Comparison of ENCODE assay signal across 14 cellular contexts in genomic region chr11:13169709-13170108, GRCh38.
DNase-seq lines count a peak whose midpoint lies in the region; ATAC-seq, FAIRE-seq and TF ChIP-seq lines count a peak whose summit lies in the region.
"Had no signal": no experiment of that assay in that cellular context is flagged by ENCODE, and none has a peak within 500 bp of the region (broad histone marks: within the 10 kb centered on the region; RNA-seq: fewer than 3 reads in every experiment).

No MANE protein-coding gene starts in this region.

- H3K36me3 ChIP-seq in bronchial epithelial cell (ENCODE audit: control insufficient read depth, insufficient read depth, low read length), result no peaks in the 10 kb centered on the region
- H3K36me3 ChIP-seq in neuronal stem cell (replicated peaks in 1 of 2; ENCODE audit: control insufficient read depth in 2 of 2, insufficient read depth in 2 of 2, low read length in 2 of 2), result no peaks in the 10 kb centered on the region
- H3K36me3 ChIP-seq in GM23338 (ENCODE audit: insufficient read depth), result no peaks in the 10 kb centered on the region
- H3K36me3 ChIP-seq: pancreas, tibial artery had no signal

- peak; percentile 85 for DNase-seq in DMS79 treated with DMSO at 0.1 percent for 48 hours (lab: John Stamatoyannopoulos, UW)
- peak; percentile 74 for DNase-seq in NCI-H2196 (lab: John Stamatoyannopoulos, UW; ENCODE audit: unreplicated experiment)
- peak; percentile 90 for DNase-seq in bronchial epithelial cell (ENCODE audit: low read depth)
- DNase-seq in neuronal stem cell (ENCODE audit: low spot score), result no peak
- no peak for DNase-seq in activated T-helper 1 cell treated with anti-CD3 and anti-CD28 coated beads, Interleukin-12 subunit alpha, Interleukin-12 subunit beta, Interleukin-2, Interleukin-4 antibody, amounts not matched to agents 30 ng/mL and 10 ng/mL and 1 ng/mL, durations not matched to agents 14 hours and 24 hours and 36 hours (ENCODE audit: low spot score)
- no peak for DNase-seq in GM23338 (ENCODE audit: low spot score)
- DNase-seq: activated CD4-positive, alpha-beta T cell treated with anti-CD3 and anti-CD28 coated beads, Interleukin-2, amount 50 U/mL, for 48 hours; activated naive CD8-positive, alpha-beta T cell treated with anti-CD3 and anti-CD28 coated beads for 36 hours; GDM1; left cardiac atrium; pancreas; tibial artery had no signal

- H3K27ac ChIP-seq in neuronal stem cell (replicated peaks; ENCODE audit: low read length) (no peak overlapping the region), GM23338 (ENCODE audit: low read depth) (no peak overlapping the region)
- H3K27ac ChIP-seq: pancreas, tibial artery had no signal

- intact Hi-C loops in activated T-helper 1 cell treated with anti-CD3 and anti-CD28 coated beads, Interleukin-12 subunit alpha, Interleukin-12 subunit beta, Interleukin-2, Interleukin-4 antibody, amounts not matched to agents 30 ng/mL and 10 ng/mL and 1 ng/mL, durations not matched to agents 14 hours and 24 hours and 36 hours (cut with micrococcal nuclease), result no loop called here

- H2AFZ ChIP-seq in neuronal stem cell (ENCODE audit: low read length) (peak overlapping the region; percentile 28), GM23338 (no peak overlapping the region)

- no peaks in the 10 kb centered on the region for H3K36me3 Mint-ChIP-seq in activated T-helper 1 cell treated with anti-CD3 and anti-CD28 coated beads, Interleukin-12 subunit alpha, Interleukin-12 subunit beta, Interleukin-2, Interleukin-4 antibody, amounts not matched to agents 30 ng/mL and 10 ng/mL and 1 ng/mL, durations not matched to agents 14 hours and 24 hours and 36 hours (ENCODE audit: low read depth)
- no peaks in the 10 kb centered on the region for H3K36me3 Mint-ChIP-seq in GM23338 (ENCODE audit: low read depth)
- H3K36me3 Mint-ChIP-seq: activated naive CD8-positive, alpha-beta T cell treated with anti-CD3 and anti-CD28 coated beads for 36 hours had no signal

- H3K4ac ChIP-seq in neuronal stem cell (ENCODE audit: low read length), result no peak overlapping the region

- H4K91ac ChIP-seq in neuronal stem cell (ENCODE audit: low read depth, low read length, poor library complexity), result no peak overlapping the region

- no peak overlapping the region for H4K8ac ChIP-seq in neuronal stem cell (ENCODE audit: low read depth, low read length)

- no peak overlapping the region for H3K4me3 Mint-ChIP-seq in activated T-helper 1 cell treated with anti-CD3 and anti-CD28 coated beads, Interleukin-12 subunit alpha, Interleukin-12 subunit beta, Interleukin-2, Interleukin-4 antibody, amounts not matched to agents 30 ng/mL and 10 ng/mL and 1 ng/mL, durations not matched to agents 14 hours and 24 hours and 36 hours
- no peak overlapping the region for H3K4me3 Mint-ChIP-seq in GM23338
- H3K4me3 Mint-ChIP-seq: activated naive CD8-positive, alpha-beta T cell treated with anti-CD3 and anti-CD28 coated beads for 36 hours had no signal

- ATAC-seq in GM19467 (IDR thresholded peaks at IDR 0.05; ENCODE audit: unreplicated experiment) (no peak), GM23338 (no peak), HG03571 (IDR thresholded peaks at IDR 0.05; ENCODE audit: unreplicated experiment) (no peak)

- H3K27ac Mint-ChIP-seq in activated T-helper 1 cell treated with anti-CD3 and anti-CD28 coated beads, Interleukin-12 subunit alpha, Interleukin-12 subunit beta, Interleukin-2, Interleukin-4 antibody, amounts not matched to agents 30 ng/mL and 10 ng/mL and 1 ng/mL, durations not matched to agents 14 hours and 24 hours and 36 hours, result no peak overlapping the region
- no peak overlapping the region for H3K27ac Mint-ChIP-seq in GM23338
- H3K27ac Mint-ChIP-seq: activated naive CD8-positive, alpha-beta T cell treated with anti-CD3 and anti-CD28 coated beads for 36 hours had no signal

- no peaks in the 10 kb centered on the region for H3K79me2 ChIP-seq in GM23338 (replicated peaks; ENCODE audit: insufficient read depth)

- no peaks in the 10 kb centered on the region for H3K4me1 ChIP-seq in neuronal stem cell (ENCODE audit: control insufficient read depth in 2 of 2, insufficient read depth in 1 of 2, low read depth in 1 of 2, low read length in 2 of 2)
- H3K4me1 ChIP-seq in GM23338 (ENCODE audit: insufficient read depth), result no peaks in the 10 kb centered on the region
- H3K4me1 ChIP-seq: pancreas had no signal

- no peak for FAIRE-seq in bronchial epithelial cell (lab: Jason Lieb, UNC)
- FAIRE-seq: pancreas had no signal

- H2BK15ac ChIP-seq in neuronal stem cell (ENCODE audit: low read length), result no peak overlapping the region

- H3K4me2 ChIP-seq in neuronal stem cell (ENCODE audit: insufficient read depth, low read length, poor library complexity, severe bottlenecking), result no peak overlapping the region
- no peak overlapping the region for H3K4me2 ChIP-seq in GM23338

- no peaks in the 10 kb centered on the region for H3K9me3 Mint-ChIP-seq in activated T-helper 1 cell treated with anti-CD3 and anti-CD28 coated beads, Interleukin-12 subunit alpha, Interleukin-12 subunit beta, Interleukin-2, Interleukin-4 antibody, amounts not matched to agents 30 ng/mL and 10 ng/mL and 1 ng/mL, durations not matched to agents 14 hours and 24 hours and 36 hours
- H3K9me3 Mint-ChIP-seq in GM23338, result no peaks in the 10 kb centered on the region
- H3K9me3 Mint-ChIP-seq: activated naive CD8-positive, alpha-beta T cell treated with anti-CD3 and anti-CD28 coated beads for 36 hours had no signal

- H3K79me1 ChIP-seq in neuronal stem cell (ENCODE audit: low read depth, low read length), result no peaks in the 10 kb centered on the region

- H2BK5ac ChIP-seq in neuronal stem cell (ENCODE audit: low read length), result no peak overlapping the region

- TF ChIP-seq CTCF in bronchial epithelial cell (IDR thresholded peaks at IDR 0.05; ENCODE audit: insufficient read depth, low read length, severe bottlenecking) (no peak), GM23338 (conservative IDR thresholded peaks at IDR 0.05; ENCODE audit: low read depth in 2 of 2) (no peak)

- H3K9ac ChIP-seq in neuronal stem cell (ENCODE audit: low read depth, low read length, poor library complexity), result no peak overlapping the region

- no CpG with 5 or more reads among the region's 2 CpGs for WGBS in neuronal stem cell (ENCODE audit: extremely low coverage in 2 of 2, insufficient read length in 2 of 2, insufficient replicate concordance in 1 of 2), 2 donors

- no peaks in the 10 kb centered on the region for H3K4me1 Mint-ChIP-seq in activated T-helper 1 cell treated with anti-CD3 and anti-CD28 coated beads, Interleukin-12 subunit alpha, Interleukin-12 subunit beta, Interleukin-2, Interleukin-4 antibody, amounts not matched to agents 30 ng/mL and 10 ng/mL and 1 ng/mL, durations not matched to agents 14 hours and 24 hours and 36 hours (ENCODE audit: low read depth)
- no peaks in the 10 kb centered on the region for H3K4me1 Mint-ChIP-seq in GM23338
- H3K4me1 Mint-ChIP-seq: activated naive CD8-positive, alpha-beta T cell treated with anti-CD3 and anti-CD28 coated beads for 36 hours had no signal

- peaks cover 18% of the 10 kb centered on the region for H3K27me3 Mint-ChIP-seq in activated T-helper 1 cell treated with anti-CD3 and anti-CD28 coated beads, Interleukin-12 subunit alpha, Interleukin-12 subunit beta, Interleukin-2, Interleukin-4 antibody, amounts not matched to agents 30 ng/mL and 10 ng/mL and 1 ng/mL, durations not matched to agents 14 hours and 24 hours and 36 hours (ENCODE audit: insufficient read depth)
- H3K27me3 Mint-ChIP-seq in GM23338 (ENCODE audit: insufficient read depth, low read depth, poor library complexity), result peaks cover 2% of the 10 kb centered on the region

- no peak overlapping the region for H3K4me3 ChIP-seq in bronchial epithelial cell (ENCODE audit: low read depth, low read length)
- H3K4me3 ChIP-seq in neuronal stem cell (ENCODE audit: low read length in 2 of 2), result no peak overlapping the region
- H3K4me3 ChIP-seq in GM23338, result no peak overlapping the region
- H3K4me3 ChIP-seq: pancreas, tibial artery had no signal

- H2AK5ac ChIP-seq in neuronal stem cell (ENCODE audit: low read depth, low read length), result no peak overlapping the region

- H2BK12ac ChIP-seq in neuronal stem cell (ENCODE audit: low read length), result no peak overlapping the region

- H3K9me2 ChIP-seq in GM23338 (ENCODE audit: insufficient read depth), result no peaks in the 10 kb centered on the region

- H2BK120ac ChIP-seq in neuronal stem cell (ENCODE audit: low read depth, low read length), result no peak overlapping the region

- H3K23ac ChIP-seq in neuronal stem cell (ENCODE audit: low read depth, low read length, poor library complexity), result no peak overlapping the region

- H3K18ac ChIP-seq in neuronal stem cell (ENCODE audit: low read length), result no peak overlapping the region

- no peaks in the 10 kb centered on the region for H3K9me3 ChIP-seq in neuronal stem cell (replicated peaks in 1 of 2; ENCODE audit: control insufficient read depth in 2 of 2, insufficient read depth in 1 of 2, low read depth in 1 of 2, low read length in 2 of 2)
- H3K9me3 ChIP-seq: pancreas, tibial artery had no signal

- no peak overlapping the region for H3K14ac ChIP-seq in neuronal stem cell (ENCODE audit: low read length)

- H3F3A ChIP-seq in GM23338 (replicated peaks; ENCODE audit: low read depth), result no peaks in the 10 kb centered on the region

- H4K20me1 ChIP-seq in GM23338 (replicated peaks; ENCODE audit: insufficient read depth), result no peaks in the 10 kb centered on the region

- H3K27me3 ChIP-seq in bronchial epithelial cell (ENCODE audit: control insufficient read depth, insufficient read depth, low read length) (no peaks in the 10 kb centered on the region), neuronal stem cell (ENCODE audit: control insufficient read depth in 3 of 3, insufficient read depth in 3 of 3, low read depth in 1 of 3, low read length in 3 of 3) (peaks cover 0 to 2% (median 0%) of the 10 kb centered on the region in 3 experiments), GM23338 (ENCODE audit: insufficient read depth) (no peaks in the 10 kb centered on the region)
- H3K27me3 ChIP-seq: pancreas, tibial artery had no signal

TF ChIP-seq in GM23338, 12 proteins besides CTCF, POLR2A, EP300 and RAD21 (continues in another document):
- TF ChIP-seq JUNB (IDR thresholded peaks at IDR 0.05; ENCODE audit: unreplicated experiment) (no peak), NANOG (IDR thresholded peaks at IDR 0.05; ENCODE audit: borderline replicate concordance) (no peak), STAT1 (IDR thresholded peaks at IDR 0.05; ENCODE audit: unreplicated experiment) (no peak), ETS1 (IDR thresholded peaks at IDR 0.05) (no peak), EZH2 (IDR thresholded peaks at IDR 0.05; ENCODE audit: low read depth, unreplicated experiment) (no peak), CREB1 (CRISPR knock-in tag; IDR thresholded peaks at IDR 0.05; ENCODE audit: low read depth) (no peak)

Comparison
In these comparisons a context has a peak if more than half of its experiments do, and no peak if none do; other contexts are left out.
1. DNase-seq: peak in DMS79 treated with DMSO at 0.1 percent for 48 hours (single experiment), NCI-H2196 (single experiment) and bronchial epithelial cell (single experiment); none in neuronal stem cell (single experiment), activated T-helper 1 cell treated with anti-CD3 and anti-CD28 coated beads, Interleukin-12 subunit alpha, Interleukin-12 subunit beta, Interleukin-2, Interleukin-4 antibody, amounts not matched to agents 30 ng/mL and 10 ng/mL and 1 ng/mL, durations not matched to agents 14 hours and 24 hours and 36 hours (single experiment) and GM23338 (single experiment).